ENCODE assay signal across 8 cellular contexts in genomic region chr22:30425616-30426394, GRCh38. TPM values are rescaled to one million over a fixed set of nuclear protein-coding genes. Genes with fewer than 3 reads are reported as not detected.
DNase-seq lines count a peak whose midpoint lies in the region; ATAC-seq and TF ChIP-seq lines count a peak whose summit lies in the region.

MTFP1 (plus strand) TSS chr22:30425768; CDS start chr22:30425880, 112 bp downstream.

- DNase-seq in DMS53 (lab: John Stamatoyannopoulos, UW) (peak; percentile 75), DMS53 treated with DMSO at 0.1 percent for 48 hours (lab: John Stamatoyannopoulos, UW; ENCODE audit: unreplicated experiment) (no peak), NCI-H2029 treated with DMSO at 0.1 percent for 48 hours (lab: John Stamatoyannopoulos, UW) (peak; percentile 13), WTC11 (ENCODE audit: low spot score) (peak; percentile 83), choroid plexus epithelial cell (ENCODE audit: low read depth) (peak; percentile 72), cerebellar nuclear complex (lab: John Stamatoyannopoulos, UW) (no peak)
- peak; percentile 45 for DNase-seq in stimulated activated CD4-positive, alpha-beta T cell treated with anti-CD3 and anti-CD28 coated beads, Interleukin-1b, Interleukin-23, amount 100 ng/mL, for 48 hours

- TF ChIP-seq CTCF in WTC11 (IDR thresholded peaks at IDR 0.05) = 0 out of 2 replicates have a peak, but pooled peaks have one; percentile 3
- peak; percentile 28 for TF ChIP-seq CTCF in choroid plexus epithelial cell (conservative IDR thresholded peaks at IDR 0.05; ENCODE audit: low read depth, low read length)

- CTCF ChIA-PET in WTC11 (lab: Charles Lee) = interaction anchor here (0.5 to 6.3 kb wide), 33 partner anchors 8 to 210 kb away, joined by 3 to 149 read pairs (median 5); partner anchors contain the start of genes CASTOR1, GAL3ST1, RNF215 and SEC14L2

- H3K27ac ChIP-seq in layer of hippocampus (ENCODE audit: low read depth, low read length) = peak within 1 kb of the TSS; percentile 70

- no peaks in the 10 kb centered on the region for H3K27me3 ChIP-seq in layer of hippocampus (ENCODE audit: control insufficient read depth, insufficient read depth, low read length)

- POLR2A ChIA-PET in WTC11 (lab: Charles Lee) = interaction anchor here (0.5 to 3.2 kb wide), 6 partner anchors 8 to 162 kb away, joined by 3 to 35 read pairs (median 4); partner anchors contain the start of genes CCDC157, RNF215, SEC14L2 and SF3A1

- peak within 1 kb of the TSS; percentile 70 for H3K4me3 ChIP-seq in choroid plexus epithelial cell (ENCODE audit: low read depth, low read length)

- H3K4me1 Mint-ChIP-seq in WTC11 = peaks cover 36% of the 10 kb centered on the region

- H3K36me3 Mint-ChIP-seq in WTC11 = peaks cover 26% of the 10 kb centered on the region

- peak within 1 kb of the TSS; percentile 83 for H3K4me3 Mint-ChIP-seq in WTC11

- no peaks in the 10 kb centered on the region for H3K9me3 Mint-ChIP-seq in WTC11

- H3K27me3 Mint-ChIP-seq in WTC11 (ENCODE audit: low read depth) = no peaks in the 10 kb centered on the region; the same call in 1 of the 2 replicates

- peak; percentile 3 for ATAC-seq in WTC11

- H3K27ac Mint-ChIP-seq in WTC11 = peak within 1 kb of the TSS; percentile 99

TF ChIP-seq in WTC11, 78 proteins besides CTCF, POLR2A, EP300 and RAD21 (continues in another document):
- TF ChIP-seq ZNF232 (CRISPR knock-in tag; IDR thresholded peaks at IDR 0.05) = 0 out of 2 replicates have a peak, but pooled peaks have one; percentile 65
- no peak for TF ChIP-seq NR1H2 (CRISPR knock-in tag; IDR thresholded peaks at IDR 0.05)
- peak; percentile 69; the same call in 1 of the 2 replicates for TF ChIP-seq ARID4B (CRISPR knock-in tag; IDR thresholded peaks at IDR 0.05; ENCODE audit: borderline replicate concordance)
- TF ChIP-seq RELA (CRISPR knock-in tag; IDR thresholded peaks at IDR 0.05; ENCODE audit: borderline replicate concordance) = no peak
- TF ChIP-seq USF2 (CRISPR knock-in tag; IDR thresholded peaks at IDR 0.05) = peak; percentile 79
- TF ChIP-seq ATF6 (CRISPR knock-in tag; IDR thresholded peaks at IDR 0.05) = no peak
- TF ChIP-seq CREB1 (CRISPR knock-in tag; IDR thresholded peaks at IDR 0.05) = no peak
- no peak for TF ChIP-seq TEAD4 (CRISPR knock-in tag; IDR thresholded peaks at IDR 0.05)
- no peak for TF ChIP-seq ZNF396 (CRISPR knock-in tag; IDR thresholded peaks at IDR 0.05; ENCODE audit: borderline replicate concordance)
- no peak for TF ChIP-seq HMGA2 (CRISPR knock-in tag; IDR thresholded peaks at IDR 0.05)
- 0 out of 2 replicates have a peak, but pooled peaks have one; percentile 36 for TF ChIP-seq GABPB1 (CRISPR knock-in tag; IDR thresholded peaks at IDR 0.05)
- no peak for TF ChIP-seq MXD4 (CRISPR knock-in tag; IDR thresholded peaks at IDR 0.05; ENCODE audit: borderline replicate concordance)
- TF ChIP-seq ETV6 (CRISPR knock-in tag; IDR thresholded peaks at IDR 0.05) = 0 out of 2 replicates have a peak, but pooled peaks have one; percentile 6
- TF ChIP-seq MAX (CRISPR knock-in tag; IDR thresholded peaks at IDR 0.05) = peak; percentile 31; the same call in 1 of the 2 replicates
- TF ChIP-seq IRF2 (CRISPR knock-in tag; IDR thresholded peaks at IDR 0.05; ENCODE audit: borderline replicate concordance, low read depth) = no peak
- no peak for TF ChIP-seq E2F4 (CRISPR knock-in tag; IDR thresholded peaks at IDR 0.05; ENCODE audit: borderline replicate concordance, low read depth)
- no peak for TF ChIP-seq SMAD4 (CRISPR knock-in tag; IDR thresholded peaks at IDR 0.05)
- no peak for TF ChIP-seq PRRX2 (CRISPR knock-in tag; IDR thresholded peaks at IDR 0.05)
- no peak for TF ChIP-seq ZBTB43 (CRISPR knock-in tag; IDR thresholded peaks at IDR 0.05)
- no peak for TF ChIP-seq ZBTB21 (CRISPR knock-in tag; IDR thresholded peaks at IDR 0.05; ENCODE audit: borderline replicate concordance)
- peak; percentile 42; the same call in 1 of the 2 replicates for TF ChIP-seq CREM (CRISPR knock-in tag; IDR thresholded peaks at IDR 0.05)
- no peak for TF ChIP-seq ZNF423 (CRISPR knock-in tag; IDR thresholded peaks at IDR 0.05)
- TF ChIP-seq ATF1 (CRISPR knock-in tag; IDR thresholded peaks at IDR 0.05) = no peak

RNA-seq across cellular contexts. Expression of gene MTFP1, which starts in this region (rescaled TPM):
- total RNA-seq in WTC11 (2021) = 75.0 to 78.7 TPM (median 75.5 TPM) in 3 replicates

Comparison
In these comparisons a context has a peak if more than half of its experiments do, and no peak if none do; other contexts are left out.
1. DNase-seq: peak in DMS53 (single experiment), NCI-H2029 treated with DMSO at 0.1 percent for 48 hours (single experiment), WTC11 (single experiment), choroid plexus epithelial cell (single experiment) and stimulated activated CD4-positive, alpha-beta T cell treated with anti-CD3 and anti-CD28 coated beads, Interleukin-1b, Interleukin-23, amount 100 ng/mL, for 48 hours (single experiment); none in DMS53 treated with DMSO at 0.1 percent for 48 hours (single experiment) and cerebellar nuclear complex (0 of 2).